In the genomic region with DNA sequence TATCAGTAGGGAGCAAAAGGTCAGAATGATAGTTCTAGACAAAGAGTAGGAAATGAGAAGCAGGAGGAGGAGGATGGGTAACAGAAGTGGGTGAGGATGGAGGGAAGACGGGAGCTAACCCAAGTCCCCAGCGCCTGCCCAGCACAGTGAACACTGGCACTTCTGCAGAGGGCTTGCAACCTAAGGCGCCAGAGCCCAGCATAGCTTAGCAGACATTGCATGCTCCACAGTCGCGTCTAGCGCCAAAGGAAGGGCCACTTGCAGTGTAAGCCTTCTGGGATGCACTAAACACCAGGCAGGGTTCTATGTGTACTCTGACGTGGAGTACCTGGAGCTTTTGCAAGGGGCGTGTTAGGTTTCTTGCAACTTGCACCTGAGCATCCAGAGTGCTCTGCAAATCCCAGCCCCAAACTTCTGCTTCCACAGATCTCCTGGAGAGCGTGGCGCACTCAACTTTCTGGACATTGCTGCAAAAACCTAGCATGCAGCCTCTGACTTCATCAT, we compare ENCODE assay signal across 11 cellular contexts. TPM values are rescaled to one million over a fixed set of nuclear protein-coding genes. Genes with fewer than 3 reads are reported as not detected.
DNase-seq lines count a peak whose midpoint lies in the region; ATAC-seq and TF ChIP-seq lines count a peak whose summit lies in the region.
"Had no signal": no experiment of that assay in that cellular context is flagged by ENCODE, and none has a peak within 500 bp of the region (broad histone marks: within the 10 kb centered on the region; RNA-seq: fewer than 3 reads in every experiment).

No MANE protein-coding gene starts in this region.

- H3K4me3 ChIP-seq in SK-N-SH (ENCODE audit: low read depth in 2 of 2, low read length in 1 of 2) (no peak overlapping the region), HUES64 (ENCODE audit: low read length) (peak overlapping the region; percentile 46)

- H4K20me1 ChIP-seq in SK-N-SH (ENCODE audit: insufficient read depth), result no peaks in the 10 kb centered on the region

- H3K27ac Mint-ChIP-seq in activated naive CD8-positive, alpha-beta T cell treated with anti-CD3 and anti-CD28 coated beads, Interleukin-2, amount 10 ng/mL, durations not matched to agents 7 days and 5 days, result no peak overlapping the region
- H3K27ac Mint-ChIP-seq in nephron, result no peak overlapping the region

- CTCF ChIA-PET in SK-N-SH (lab: Yijun Ruan, JAX), result interaction anchor here (0.6 to 4.4 kb wide), 2 partner anchors 9 to 15 kb away, joined by 3 to 29 read pairs; no protein-coding TSS in a partner anchor

- H3K4me1 ChIP-seq in SK-N-SH (ENCODE audit: control insufficient read depth in 1 of 2, insufficient read depth in 2 of 2, low read depth in 1 of 2, low read length in 1 of 2) (no peaks in the 10 kb centered on the region; a peak in 1 of 4 replicates), HUES64 (ENCODE audit: insufficient read depth, low read length) (no peaks in the 10 kb centered on the region)

- H3K9ac ChIP-seq in SK-N-SH, result no peak overlapping the region
- H3K9ac ChIP-seq in HUES64 (ENCODE audit: low read depth, low read length), result no peak overlapping the region

- POLR2A ChIA-PET in SK-N-SH (lab: Yijun Ruan, JAX), result no interaction called here
- POLR2A ChIA-PET in activated naive CD8-positive, alpha-beta T cell treated with anti-CD3 and anti-CD28 coated beads, Interleukin-2, amount 10 ng/mL, durations not matched to agents 7 days and 5 days (lab: Charles Lee), result no interaction called here

- H2AFZ ChIP-seq in SK-N-SH (ENCODE audit: low read depth), result no peak overlapping the region

- peaks cover 10% of the 10 kb centered on the region for H3K4me1 Mint-ChIP-seq in activated naive CD8-positive, alpha-beta T cell treated with anti-CD3 and anti-CD28 coated beads, Interleukin-2, amount 10 ng/mL, durations not matched to agents 7 days and 5 days
- H3K4me1 Mint-ChIP-seq in nephron, result peaks cover 6% of the 10 kb centered on the region

- DNase-seq in SK-N-SH, result no peak
- no peak for DNase-seq in activated naive CD8-positive, alpha-beta T cell treated with anti-CD3 and anti-CD28 coated beads, Interleukin-2, amount 10 ng/mL, durations not matched to agents 7 days and 5 days
- no peak for DNase-seq in effector CD4-positive, alpha-beta T cell
- DNase-seq in cerebellum (ENCODE audit: low spot score), result no peak
- DNase-seq: occipital lobe, SHP77 had no signal

- H3K27ac ChIP-seq in SK-N-SH (ENCODE audit: low read depth in 2 of 2, low read length in 1 of 2) (no peak overlapping the region), HUES64 (ENCODE audit: low read depth, low read length) (no peak overlapping the region)
- H3K27ac ChIP-seq: adrenal gland had no signal

- peaks cover 75% of the 10 kb centered on the region for H3K27me3 ChIP-seq in SK-N-SH (ENCODE audit: insufficient read depth)
- peaks cover 94% of the 10 kb centered on the region for H3K27me3 ChIP-seq in HUES64 (ENCODE audit: insufficient read depth, low read length)

- no peaks in the 10 kb centered on the region for H3K36me3 Mint-ChIP-seq in activated naive CD8-positive, alpha-beta T cell treated with anti-CD3 and anti-CD28 coated beads, Interleukin-2, amount 10 ng/mL, durations not matched to agents 7 days and 5 days
- H3K36me3 Mint-ChIP-seq in nephron (ENCODE audit: low read depth), result no peaks in the 10 kb centered on the region

- H3K79me2 ChIP-seq in SK-N-SH (ENCODE audit: insufficient read depth), result no peaks in the 10 kb centered on the region

- peaks cover 64% of the 10 kb centered on the region for H3K27me3 Mint-ChIP-seq in activated naive CD8-positive, alpha-beta T cell treated with anti-CD3 and anti-CD28 coated beads, Interleukin-2, amount 10 ng/mL, durations not matched to agents 7 days and 5 days
- peaks cover 92% of the 10 kb centered on the region for H3K27me3 Mint-ChIP-seq in nephron (ENCODE audit: low read depth)

- H3K9me3 Mint-ChIP-seq in activated naive CD8-positive, alpha-beta T cell treated with anti-CD3 and anti-CD28 coated beads, Interleukin-2, amount 10 ng/mL, durations not matched to agents 7 days and 5 days, result no peaks in the 10 kb centered on the region
- peaks cover 21% of the 10 kb centered on the region for H3K9me3 Mint-ChIP-seq in nephron

- TF ChIP-seq CTCF in SK-N-SH (IDR thresholded peaks at IDR 0.05) (no peak), nephron (IDR thresholded peaks at IDR 0.05; ENCODE audit: unreplicated experiment in 3 of 3) (no peak)

- H3K4me2 ChIP-seq in SK-N-SH, result no peak overlapping the region

- 11% methylated on average over 7 of the region's 10 CpGs for WGBS in SK-N-SH (ENCODE audit: low lambda C conversion rate)
- 8% methylated on average over 10 of the region's 10 CpGs for WGBS in HUES64

- ATAC-seq in SK-N-SH treated with all-trans-retinoic acid at 6 μM for 48 hours, result peak; percentile 43; the same call in 2 of the 3 replicates
- no peak for ATAC-seq in activated naive CD8-positive, alpha-beta T cell treated with anti-CD3 and anti-CD28 coated beads, Interleukin-2, amount 10 ng/mL, durations not matched to agents 7 days and 5 days (ENCODE audit: low read depth)
- no peak for ATAC-seq in HG02759 (IDR thresholded peaks at IDR 0.05; ENCODE audit: unreplicated experiment)

- peak overlapping the region; percentile 68 for H3K4me3 Mint-ChIP-seq in activated naive CD8-positive, alpha-beta T cell treated with anti-CD3 and anti-CD28 coated beads, Interleukin-2, amount 10 ng/mL, durations not matched to agents 7 days and 5 days
- peak overlapping the region; percentile 40 to 76 (median 59) for H3K4me3 Mint-ChIP-seq in nephron

- no peak for TF ChIP-seq EP300 in SK-N-SH (IDR thresholded peaks at IDR 0.05; ENCODE audit: borderline replicate concordance in 1 of 2, low read depth in 1 of 2, low read length in 1 of 2)

- H3K9me3 ChIP-seq in SK-N-SH (no peaks in the 10 kb centered on the region), HUES64 (ENCODE audit: insufficient read depth, low read depth, low read length) (no peaks in the 10 kb centered on the region)
- H3K9me3 ChIP-seq: adrenal gland had no signal

- H3F3A ChIP-seq in SK-N-SH (replicated peaks; ENCODE audit: insufficient read depth), result no peaks in the 10 kb centered on the region

- TF ChIP-seq RAD21 in SK-N-SH (IDR thresholded peaks at IDR 0.05; ENCODE audit: low read length), result no peak

- H3K36me3 ChIP-seq in SK-N-SH (replicated peaks in 1 of 2; ENCODE audit: control insufficient read depth in 1 of 2, insufficient read depth in 2 of 2, low read length in 1 of 2) (no peaks in the 10 kb centered on the region), HUES64 (ENCODE audit: insufficient read depth, low read length) (no peaks in the 10 kb centered on the region)
- H3K36me3 ChIP-seq: adrenal gland had no signal

- no peaks in the 10 kb centered on the region for H3K9me2 ChIP-seq in SK-N-SH

TF ChIP-seq in SK-N-SH treated with all-trans-retinoic acid at 6 μM for 48 hours, 23 proteins besides CTCF, POLR2A, EP300 and RAD21:
- TF ChIP-seq, protein P1, sequence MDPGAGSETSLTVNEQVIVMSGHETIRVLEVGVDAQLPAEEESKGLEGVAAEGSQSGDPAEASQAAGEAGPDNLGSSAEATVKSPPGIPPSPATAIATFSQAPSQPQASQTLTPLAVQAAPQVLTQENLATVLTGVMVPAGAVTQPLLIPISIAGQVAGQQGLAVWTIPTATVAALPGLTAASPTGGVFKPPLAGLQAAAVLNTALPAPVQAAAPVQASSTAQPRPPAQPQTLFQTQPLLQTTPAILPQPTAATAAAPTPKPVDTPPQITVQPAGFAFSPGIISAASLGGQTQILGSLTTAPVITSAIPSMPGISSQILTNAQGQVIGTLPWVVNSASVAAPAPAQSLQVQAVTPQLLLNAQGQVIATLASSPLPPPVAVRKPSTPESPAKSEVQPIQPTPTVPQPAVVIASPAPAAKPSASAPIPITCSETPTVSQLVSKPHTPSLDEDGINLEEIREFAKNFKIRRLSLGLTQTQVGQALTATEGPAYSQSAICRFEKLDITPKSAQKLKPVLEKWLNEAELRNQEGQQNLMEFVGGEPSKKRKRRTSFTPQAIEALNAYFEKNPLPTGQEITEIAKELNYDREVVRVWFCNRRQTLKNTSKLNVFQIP (CRISPR knock-in tag; IDR thresholded peaks at IDR 0.05; ENCODE audit: borderline replicate concordance, low read depth), result no peak
- TF ChIP-seq TCF4 (CRISPR knock-in tag; IDR thresholded peaks at IDR 0.05; ENCODE audit: borderline replicate concordance), result no peak
- no peak for TF ChIP-seq ZNF70 (CRISPR knock-in tag; IDR thresholded peaks at IDR 0.05)

TF ChIP-seq in SK-N-SH, 30 proteins besides CTCF, POLR2A, EP300 and RAD21:
- no peak for TF ChIP-seq MXI1 (IDR thresholded peaks at IDR 0.05; ENCODE audit: low read depth, low read length)
- TF ChIP-seq, protein P2, sequence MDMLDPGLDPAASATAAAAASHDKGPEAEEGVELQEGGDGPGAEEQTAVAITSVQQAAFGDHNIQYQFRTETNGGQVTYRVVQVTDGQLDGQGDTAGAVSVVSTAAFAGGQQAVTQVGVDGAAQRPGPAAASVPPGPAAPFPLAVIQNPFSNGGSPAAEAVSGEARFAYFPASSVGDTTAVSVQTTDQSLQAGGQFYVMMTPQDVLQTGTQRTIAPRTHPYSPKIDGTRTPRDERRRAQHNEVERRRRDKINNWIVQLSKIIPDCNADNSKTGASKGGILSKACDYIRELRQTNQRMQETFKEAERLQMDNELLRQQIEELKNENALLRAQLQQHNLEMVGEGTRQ (IDR thresholded peaks at IDR 0.05; ENCODE audit: borderline replicate concordance, low read depth, low read length), result no peak
- TF ChIP-seq MEF2A (IDR thresholded peaks at IDR 0.05; ENCODE audit: borderline replicate concordance, low read depth), result no peak
- TF ChIP-seq TCF12 (IDR thresholded peaks at IDR 0.05), result no peak
TF ChIP-seq in SK-N-SH: peak in this region for 0.

RNA-seq across cellular contexts. Expression of a gene that starts 46.4 kb away (rescaled TPM):
- 4.1 and 4.2 TPM in 2 replicates for polyA plus RNA-seq in SK-N-SH (2012; rRNA removed)
- polyA plus RNA-seq in SK-N-SH (2012; cell fraction: cytosol; rRNA removed), result 4.5 and 6.6 TPM in 2 replicates
- 2.8 and 3.0 TPM in 2 replicates for polyA plus RNA-seq in SK-N-SH (2012; cell fraction: nucleus; rRNA removed)
- polyA plus RNA-seq in HUES64 (2013, experiment 1 of 2), result 4.6 TPM
- 4.9 TPM for polyA plus RNA-seq in HUES64 (2013, experiment 2 of 2)
- total RNA-seq in activated naive CD8-positive, alpha-beta T cell treated with anti-CD3 and anti-CD28 coated beads, Interleukin-2, amount 10 ng/mL, durations not matched to agents 7 days and 5 days, result 10 to 100 TPM; 10.3 to 11.4 TPM
- 6.9 TPM for total RNA-seq in cerebellum
